ENCODE assay signal across 15 cellular contexts in genomic region chr2:8441986-8442385, GRCh38.
DNase-seq lines count a peak whose midpoint lies in the region; ATAC-seq and TF ChIP-seq lines count a peak whose summit lies in the region.
"Had no signal": no experiment of that assay in that cellular context is flagged by ENCODE, and none has a peak within 500 bp of the region (broad histone marks: within the 10 kb centered on the region; RNA-seq: fewer than 3 reads in every experiment).

No MANE protein-coding gene starts in this region.

- no peak overlapping the region for H3K9ac ChIP-seq in GM23248

- H3F3A ChIP-seq in GM23248 (ENCODE audit: insufficient read depth) = peaks cover 1% of the 10 kb centered on the region; the same call in 1 of the 2 replicates

- H3K9me3 Mint-ChIP-seq in HFFc6 = no peaks in the 10 kb centered on the region; the same call in 1 of the 2 replicates
- H3K9me3 Mint-ChIP-seq: activated naive CD4-positive, alpha-beta T cell treated with anti-CD3 and anti-CD28 coated beads, Interleukin-2, amount 50 U/mL, for 72 hours; IgD-negative memory B cell had no signal

- no peak overlapping the region for H3K4me2 ChIP-seq in GM23248 (ENCODE audit: unreplicated experiment)

- peaks cover 3% of the 10 kb centered on the region; the same call in 1 of the 2 replicates for H3K4me1 Mint-ChIP-seq in HFFc6 (ENCODE audit: low read depth)

- DNase-seq in germinal center (ENCODE audit: low spot score) = peak; percentile 33
- DNase-seq in occipital lobe (lab: John Stamatoyannopoulos, UW) = no peak
- no peak for DNase-seq in foreskin keratinocyte
- no peak for DNase-seq in GM23248
- DNase-seq in HFFc6 = no peak
- DNase-seq: left ventricle myocardium inferior, NCI-H446 had no signal

- H3K9me2 ChIP-seq in GM23248 (ENCODE audit: insufficient read depth) = no peaks in the 10 kb centered on the region

- in situ Hi-C loops in GM23248 (cut with MboI) = no loop called here

- no peaks in the 10 kb centered on the region for H4K20me1 ChIP-seq in GM23248 (ENCODE audit: insufficient read depth)

- 65 to 72% methylated on average over 2 of the region's 2 CpGs for WGBS in GM23248 (ENCODE audit: low coverage in 1 of 2, low lambda C conversion rate in 2 of 2, missing lambda C conversion rate in 2 of 2), 2 experiments

- no peak overlapping the region for H2AFZ ChIP-seq in GM23248

- no peaks in the 10 kb centered on the region for H3K36me3 ChIP-seq in GM23248 (ENCODE audit: low read depth)
- H3K36me3 ChIP-seq: left ventricle myocardium inferior, pancreas, SJSA1 had no signal

- H3K4me1 ChIP-seq in foreskin keratinocyte (no peaks in the 10 kb centered on the region), GM23248 (ENCODE audit: insufficient read depth) (peaks cover 5% of the 10 kb centered on the region)
- H3K4me1 ChIP-seq: pancreas, SJSA1 had no signal

- no peaks in the 10 kb centered on the region for H3K79me2 ChIP-seq in GM23248 (ENCODE audit: insufficient read depth)

- H3K9me3 ChIP-seq in GM23248 (ENCODE audit: low read depth) = no peaks in the 10 kb centered on the region
- H3K9me3 ChIP-seq: left ventricle myocardium inferior, pancreas, SJSA1 had no signal

- no peak overlapping the region for H3K4me3 Mint-ChIP-seq in HFFc6

- ATAC-seq in GM18498 (IDR thresholded peaks at IDR 0.05; ENCODE audit: unreplicated experiment) (peak; percentile 72), GM21423 (IDR thresholded peaks at IDR 0.05; ENCODE audit: unreplicated experiment) (peak; percentile 68), HG03378 (IDR thresholded peaks at IDR 0.05; ENCODE audit: unreplicated experiment) (peak; percentile 65), foreskin keratinocyte (no peak)
- ATAC-seq: activated naive CD4-positive, alpha-beta T cell treated with anti-CD3 and anti-CD28 coated beads, Interleukin-2, amount 50 U/mL, for 72 hours; pancreas had no signal

- TF ChIP-seq CTCF in foreskin keratinocyte (conservative IDR thresholded peaks at IDR 0.05) (no peak), HFFc6 (IDR thresholded peaks at IDR 0.05) (no peak)

- no peak overlapping the region for H3K27ac Mint-ChIP-seq in HFFc6
- H3K27ac Mint-ChIP-seq: activated naive CD4-positive, alpha-beta T cell treated with anti-CD3 and anti-CD28 coated beads, Interleukin-2, amount 50 U/mL, for 72 hours had no signal

- H3K27me3 Mint-ChIP-seq in HFFc6 (ENCODE audit: insufficient read depth) = peaks cover 14% of the 10 kb centered on the region

- H3K36me3 Mint-ChIP-seq in HFFc6 (ENCODE audit: low read depth) = no peaks in the 10 kb centered on the region
- H3K36me3 Mint-ChIP-seq: IgD-negative memory B cell had no signal

- no peak overlapping the region for H3K4me3 ChIP-seq in GM23248
- H3K4me3 ChIP-seq: left ventricle myocardium inferior, pancreas, SJSA1 had no signal

- H3K27ac ChIP-seq in foreskin keratinocyte (no peak overlapping the region), GM23248 (no peak overlapping the region)
- H3K27ac ChIP-seq: C4-2B, left ventricle myocardium inferior, pancreas, SJSA1 had no signal

- H3K27me3 ChIP-seq in foreskin keratinocyte = peaks cover 3% of the 10 kb centered on the region
- H3K27me3 ChIP-seq in GM23248 (replicated peaks; ENCODE audit: insufficient read depth) = no peaks in the 10 kb centered on the region
- H3K27me3 ChIP-seq: pancreas, SJSA1 had no signal
